ENCODE assay signal across 9 cellular contexts in the genomic region with DNA sequence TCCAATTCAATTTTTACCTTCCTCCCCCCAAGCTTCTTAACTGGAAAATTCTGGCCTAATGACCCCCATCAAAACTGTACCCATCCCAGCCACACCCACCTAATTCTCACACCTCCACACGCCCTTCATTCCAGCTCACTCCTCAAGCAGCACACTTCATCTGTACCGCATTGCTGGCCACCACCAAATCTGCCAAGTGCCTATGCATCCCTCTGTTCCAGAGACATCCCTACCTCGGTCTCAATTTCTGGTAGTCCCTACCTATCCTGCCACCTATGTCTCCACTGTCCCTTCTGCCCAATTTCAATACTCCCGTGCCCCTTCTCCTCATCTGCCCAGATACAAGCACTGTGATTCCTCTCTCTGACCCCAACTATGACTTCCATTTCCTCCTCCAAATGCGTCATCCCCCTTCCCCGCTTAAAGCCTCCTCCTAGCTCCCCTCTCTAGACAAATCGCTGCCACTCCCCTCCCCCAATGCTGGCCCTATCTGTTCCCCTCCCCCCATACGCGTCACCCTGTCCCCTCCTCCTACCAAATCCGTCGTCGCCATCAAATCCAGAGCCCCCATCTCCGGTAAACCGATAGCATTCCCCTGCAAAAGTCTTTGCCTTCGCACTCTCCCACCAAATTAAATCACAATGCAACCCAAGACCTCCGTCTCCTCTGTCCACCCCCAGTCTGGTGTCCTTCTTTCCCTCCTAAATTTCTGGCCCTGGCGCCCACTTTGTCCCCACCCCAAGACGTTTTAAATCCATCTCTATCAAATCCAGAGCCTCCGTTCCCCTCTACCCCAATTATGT. TPM values are rescaled to one million over a fixed set of nuclear protein-coding genes. Genes with fewer than 3 reads are reported as not detected.
DNase-seq lines count a peak whose midpoint lies in the region; FAIRE-seq and TF ChIP-seq lines count a peak whose summit lies in the region.
"Had no signal": no experiment of that assay in that cellular context is flagged by ENCODE, and none has a peak within 500 bp of the region (broad histone marks: within the 10 kb centered on the region; RNA-seq: fewer than 3 reads in every experiment).

No MANE protein-coding gene starts in this region.

- H4K20me1 ChIP-seq in mammary epithelial cell (ENCODE audit: insufficient read depth, low read length): no peaks in the 10 kb centered on the region

- in situ Hi-C loops in mammary epithelial cell (cut with MboI; ENCODE audit: low sequenced_read_pairs in 2 of 2): loop anchor here in 1 of 2 donors (10.0 kb wide), 1 partner anchor 100 kb away; a partner anchor contains a TSS

- CTCF ChIA-PET in mammary epithelial cell (lab: Charles Lee; ENCODE audit: low non-redundant PET): no interaction called here

- peaks cover 61% of the 10 kb centered on the region for H3K79me2 ChIP-seq in mammary epithelial cell (ENCODE audit: insufficient read depth, low read length)

- dilution Hi-C loops in mammary epithelial cell (cut with HindIII; ENCODE audit: low sequenced_read_pairs): no loop called here

- peak overlapping the region; percentile 80 to 97 (median 92) for H3K4me3 ChIP-seq in mammary epithelial cell (replicated peaks in 1 of 3; ENCODE audit: insufficient read depth in 1 of 3, low read depth in 2 of 3, low read length in 3 of 3)
- peak overlapping the region; percentile 65 to 92 for H3K4me3 ChIP-seq in kidney (ENCODE audit: low read length in 2 of 2)

- TF ChIP-seq CTCF in mammary epithelial cell (conservative IDR thresholded peaks at IDR 0.05 in 1 of 2, IDR thresholded peaks at IDR 0.05 in 1 of 2; ENCODE audit: extremely low read depth in 1 of 2, insufficient read depth in 1 of 2, low read depth in 1 of 2, low read length in 2 of 2): no peak
- no peak for TF ChIP-seq CTCF in kidney (IDR thresholded peaks at IDR 0.05; ENCODE audit: borderline replicate concordance, extremely low read depth, insufficient read depth)

- intact Hi-C loops in mammary epithelial cell (cut with micrococcal nuclease) (no loop called here), kidney (cut with DNase I) (no loop called here)

- H3K4me2 ChIP-seq in mammary epithelial cell (ENCODE audit: insufficient read depth, low read depth, low read length): peak overlapping the region; percentile 69

- no peak for FAIRE-seq in kidney (lab: Jason Lieb, UNC)
- FAIRE-seq: GM18507 had no signal

- H3K27ac ChIP-seq in mammary epithelial cell (ENCODE audit: insufficient read depth, low read depth, low read length) (peak overlapping the region; percentile 63), kidney (ENCODE audit: low read depth in 2 of 2, low read length in 2 of 2) (peak overlapping the region; percentile 49 to 78)

- H3K9ac ChIP-seq in mammary epithelial cell (ENCODE audit: insufficient read depth, low read length) (peak overlapping the region; percentile 85), kidney (ENCODE audit: low read length in 2 of 2) (peak overlapping the region; percentile 64 to 67)

- DNase-seq in activated gamma-delta T cell treated with Interleukin-2 at 50 U/mL for 16 hours: peak; percentile 23
- DNase-seq in activated gamma-delta T cell (lab: John Stamatoyannopoulos, UW): no peak
- peak; percentile 33 for DNase-seq in SW480 (ENCODE audit: low spot score)
- DNase-seq in mammary epithelial cell: peak; percentile 30
- DNase-seq in kidney: no peak
- DNase-seq in stimulated activated CD4-positive, alpha-beta T cell treated with anti-CD3 and anti-CD28 coated beads, Interleukin-4, amount 100 ng/mL, for 24 hours: peak; percentile 59
- no peak for DNase-seq in SK-N-DZ (ENCODE audit: low spot score)
- DNase-seq in middle frontal gyrus (ENCODE audit: extremely low spot score, low spot score): no peak

- H3K4me1 ChIP-seq in mammary epithelial cell (ENCODE audit: insufficient read depth, low read length) (peaks cover 16% of the 10 kb centered on the region), kidney (ENCODE audit: control insufficient read depth in 1 of 2, insufficient read depth in 1 of 2, low read depth in 1 of 2, low read length in 2 of 2) (peaks cover 8 to 30% of the 10 kb centered on the region in 2 donors)

- BruUV-seq in mammary epithelial cell (replicated peaks; lab: Mats Ljungman, UMichigan): no TSS peak

- H3K36me3 ChIP-seq in mammary epithelial cell (ENCODE audit: insufficient read depth, low read length) (no peaks in the 10 kb centered on the region), kidney (ENCODE audit: control insufficient read depth in 1 of 2, insufficient read depth in 2 of 2, low read length in 2 of 2) (no peaks in the 10 kb centered on the region)

- no peaks in the 10 kb centered on the region for H3K9me3 ChIP-seq in mammary epithelial cell (replicated peaks; ENCODE audit: insufficient read depth, low read length)
- H3K9me3 ChIP-seq in kidney (ENCODE audit: control insufficient read depth in 1 of 2, low read length in 2 of 2): no peaks in the 10 kb centered on the region

- H2AFZ ChIP-seq in mammary epithelial cell (ENCODE audit: low read depth, low read length): peak overlapping the region; percentile 88

- no peaks in the 10 kb centered on the region for H3K27me3 ChIP-seq in mammary epithelial cell (ENCODE audit: insufficient read depth, low read length)

- 19% methylated on average over 16 of the region's 19 CpGs for WGBS in mammary epithelial cell (ENCODE audit: low coverage, missing lambda C conversion rate)

RNA-seq across cellular contexts. Expression of a gene that starts 1.2 kb away (rescaled TPM):
- 100 to 1,000 TPM; 102 to 110 TPM for total RNA-seq in mammary epithelial cell
- polyA plus RNA-seq in mammary epithelial cell: 91.9 TPM
- polyA minus RNA-seq in mammary epithelial cell: 122 TPM
- total RNA-seq in kidney: 194 TPM
- polyA plus RNA-seq in kidney (ENCODE audit: insufficient read depth, low read depth, low replicate concordance): 202 TPM
- polyA plus RNA-seq in SK-N-DZ (2014; cell fraction: cytosol; rRNA removed): 215 and 251 TPM in 2 replicates
- 349 and 390 TPM in 2 replicates for polyA plus RNA-seq in SK-N-DZ (2014; cell fraction: nucleus; rRNA removed)

RNA-seq across cellular contexts. Expression of a gene that starts 20.7 kb away (rescaled TPM):
- not detected for total RNA-seq in mammary epithelial cell
- polyA plus RNA-seq in mammary epithelial cell: not detected
- polyA minus RNA-seq in mammary epithelial cell: not detected
- 49.5 TPM for total RNA-seq in kidney
- polyA plus RNA-seq in kidney (ENCODE audit: insufficient read depth, low read depth, low replicate concordance): 0.97 TPM
- not detected in 2 replicates for polyA plus RNA-seq in SK-N-DZ (2014; cell fraction: cytosol; rRNA removed)
- not detected in 2 replicates for polyA plus RNA-seq in SK-N-DZ (2014; cell fraction: nucleus; rRNA removed)

RNA-seq across cellular contexts. Expression of a gene that starts 30.2 kb away (rescaled TPM):
- total RNA-seq in mammary epithelial cell (not detected), kidney (1.7 TPM)
- polyA plus RNA-seq in mammary epithelial cell (not detected), kidney (ENCODE audit: insufficient read depth, low read depth, low replicate concordance) (3.5 TPM)
- not detected for polyA minus RNA-seq in mammary epithelial cell
- not detected in 2 replicates for polyA plus RNA-seq in SK-N-DZ (2014; cell fraction: cytosol; rRNA removed)
- not detected in 2 replicates for polyA plus RNA-seq in SK-N-DZ (2014; cell fraction: nucleus; rRNA removed)

Comparison
In these comparisons a context has a peak if more than half of its experiments do, and no peak if none do; other contexts are left out.
1. DNase-seq: peak in activated gamma-delta T cell treated with Interleukin-2 at 50 U/mL for 16 hours (single experiment), SW480 (single experiment), mammary epithelial cell (single experiment) and stimulated activated CD4-positive, alpha-beta T cell treated with anti-CD3 and anti-CD28 coated beads, Interleukin-4, amount 100 ng/mL, for 24 hours (single experiment); none in activated gamma-delta T cell (single experiment), kidney (single experiment), SK-N-DZ (single experiment) and middle frontal gyrus (single experiment).
2. RNA of a gene that starts 20.7 kb away (total RNA-seq): 49.5 TPM in kidney (single experiment); not detected in mammary epithelial cell; every median in the first group is over 10 times any median in the second.